21 cellular contexts compared by ENCODE assay signal in genomic region chr11:129933866-129934265, GRCh38.
"Had no signal": no experiment of that assay in that cellular context is flagged by ENCODE, and none has a peak within 500 bp of the region (broad histone marks: within the 10 kb centered on the region; RNA-seq: fewer than 3 reads in every experiment).

No MANE protein-coding gene starts in this region.

- H3K4me3 Mint-ChIP-seq: activated CD4-positive, alpha-beta memory T cell treated with anti-CD3 and anti-CD28 coated beads, Interleukin-2, amount 10 ng/mL, durations not matched to agents 7 days and 5 days; activated CD4-positive, alpha-beta T cell treated with anti-CD3 and anti-CD28 coated beads, Interleukin-2, amount 10 ng/mL, durations not matched to agents 24 days and 14 days; activated naive CD4-positive, alpha-beta T cell treated with anti-CD3 and anti-CD28 coated beads, Interleukin-2, amount 10 ng/mL, durations not matched to agents 7 days and 5 days; nephron progenitor cell; stimulated activated effector memory CD8-positive, alpha-beta T cell treated with anti-CD3 and anti-CD28 coated beads, Interleukin-12 subunit alpha, Interleukin-12 subunit beta, amount 100 ng/mL, for 72 hours; stimulated activated naive CD8-positive, alpha-beta T cell treated with anti-CD3 and anti-CD28 coated beads, Interleukin-15, amount 100 ng/mL, for 72 hours had no signal

- H3K9me3 Mint-ChIP-seq: activated CD4-positive, alpha-beta memory T cell treated with anti-CD3 and anti-CD28 coated beads, Interleukin-2, amount 10 ng/mL, durations not matched to agents 7 days and 5 days; activated CD4-positive, alpha-beta T cell treated with anti-CD3 and anti-CD28 coated beads, Interleukin-2, amount 10 ng/mL, durations not matched to agents 24 days and 14 days; activated naive CD4-positive, alpha-beta T cell treated with anti-CD3 and anti-CD28 coated beads, Interleukin-2, amount 10 ng/mL, durations not matched to agents 7 days and 5 days; nephron progenitor cell; stimulated activated effector memory CD8-positive, alpha-beta T cell treated with anti-CD3 and anti-CD28 coated beads, Interleukin-12 subunit alpha, Interleukin-12 subunit beta, amount 100 ng/mL, for 72 hours; stimulated activated naive CD8-positive, alpha-beta T cell treated with anti-CD3 and anti-CD28 coated beads, Interleukin-15, amount 100 ng/mL, for 72 hours had no signal

- DNase-seq: activated CD4-positive, alpha-beta memory T cell treated with anti-CD3 and anti-CD28 coated beads, Interleukin-2, amount 10 ng/mL, durations not matched to agents 7 days and 5 days; activated CD4-positive, alpha-beta T cell treated with anti-CD3 and anti-CD28 coated beads, Interleukin-2, amount 10 ng/mL, durations not matched to agents 24 days and 14 days; activated effector memory CD4-positive, alpha-beta T cell treated with anti-CD3 and anti-CD28 coated beads, Interleukin-2, amount 50 U/mL, for 16 hours; activated naive CD4-positive, alpha-beta T cell treated with anti-CD3 and anti-CD28 coated beads, Interleukin-2, amount 10 ng/mL, durations not matched to agents 7 days and 5 days; amygdala; effector CD4-positive, alpha-beta T cell; heart right ventricle; islet precursor cell; left cardiac atrium; lower lobe of right lung; mesendoderm; mucosa of descending colon; nephron progenitor cell; occipital lobe; posterior cingulate gyrus; small intestine; stimulated activated CD4-positive, alpha-beta T cell treated with anti-CD3 and anti-CD28 coated beads, Interleukin-2, amount 100 ng/mL, for 24 hours; stimulated activated naive CD8-positive, alpha-beta T cell treated with anti-CD3 and anti-CD28 coated beads, Interleukin-15, amount 100 ng/mL, for 72 hours; transverse colon had no signal

- H3K27me3 ChIP-seq: heart right ventricle, transverse colon had no signal

- H3K4me1 Mint-ChIP-seq: activated CD4-positive, alpha-beta memory T cell treated with anti-CD3 and anti-CD28 coated beads, Interleukin-2, amount 10 ng/mL, durations not matched to agents 7 days and 5 days; activated CD4-positive, alpha-beta T cell treated with anti-CD3 and anti-CD28 coated beads, Interleukin-2, amount 10 ng/mL, durations not matched to agents 24 days and 14 days; activated naive CD4-positive, alpha-beta T cell treated with anti-CD3 and anti-CD28 coated beads, Interleukin-2, amount 10 ng/mL, durations not matched to agents 7 days and 5 days; stimulated activated effector memory CD8-positive, alpha-beta T cell treated with anti-CD3 and anti-CD28 coated beads, Interleukin-12 subunit alpha, Interleukin-12 subunit beta, amount 100 ng/mL, for 72 hours; stimulated activated naive CD8-positive, alpha-beta T cell treated with anti-CD3 and anti-CD28 coated beads, Interleukin-15, amount 100 ng/mL, for 72 hours had no signal

- ATAC-seq: heart right ventricle; left cardiac atrium; lower lobe of right lung; mucosa of descending colon; sciatic nerve; stimulated activated effector memory CD8-positive, alpha-beta T cell treated with anti-CD3 and anti-CD28 coated beads, Interleukin-12 subunit alpha, Interleukin-12 subunit beta, amount 100 ng/mL, for 72 hours; stimulated activated naive CD8-positive, alpha-beta T cell treated with anti-CD3 and anti-CD28 coated beads, Interleukin-15, amount 100 ng/mL, for 72 hours had no signal

- H3K4me3 ChIP-seq: heart right ventricle, lower lobe of right lung, mucosa of descending colon, transverse colon had no signal

- H3K9me3 ChIP-seq: heart right ventricle, lower lobe of right lung, mucosa of descending colon, transverse colon had no signal

- H3K27ac Mint-ChIP-seq: activated CD4-positive, alpha-beta memory T cell treated with anti-CD3 and anti-CD28 coated beads, Interleukin-2, amount 10 ng/mL, durations not matched to agents 7 days and 5 days; activated CD4-positive, alpha-beta T cell treated with anti-CD3 and anti-CD28 coated beads, Interleukin-2, amount 10 ng/mL, durations not matched to agents 24 days and 14 days; activated naive CD4-positive, alpha-beta T cell treated with anti-CD3 and anti-CD28 coated beads, Interleukin-2, amount 10 ng/mL, durations not matched to agents 7 days and 5 days; nephron progenitor cell; stimulated activated effector memory CD8-positive, alpha-beta T cell treated with anti-CD3 and anti-CD28 coated beads, Interleukin-12 subunit alpha, Interleukin-12 subunit beta, amount 100 ng/mL, for 72 hours had no signal

- H3K27me3 Mint-ChIP-seq: activated CD4-positive, alpha-beta memory T cell treated with anti-CD3 and anti-CD28 coated beads, Interleukin-2, amount 10 ng/mL, durations not matched to agents 7 days and 5 days; activated CD4-positive, alpha-beta T cell treated with anti-CD3 and anti-CD28 coated beads, Interleukin-2, amount 10 ng/mL, durations not matched to agents 24 days and 14 days; activated naive CD4-positive, alpha-beta T cell treated with anti-CD3 and anti-CD28 coated beads, Interleukin-2, amount 10 ng/mL, durations not matched to agents 7 days and 5 days; stimulated activated naive CD8-positive, alpha-beta T cell treated with anti-CD3 and anti-CD28 coated beads, Interleukin-15, amount 100 ng/mL, for 72 hours had no signal

- H3K4me1 ChIP-seq: transverse colon had no signal

- H3K27ac ChIP-seq: heart right ventricle, lower lobe of right lung, transverse colon had no signal
